Comparison of ENCODE assay signal across 1 cellular context in the genomic region with DNA sequence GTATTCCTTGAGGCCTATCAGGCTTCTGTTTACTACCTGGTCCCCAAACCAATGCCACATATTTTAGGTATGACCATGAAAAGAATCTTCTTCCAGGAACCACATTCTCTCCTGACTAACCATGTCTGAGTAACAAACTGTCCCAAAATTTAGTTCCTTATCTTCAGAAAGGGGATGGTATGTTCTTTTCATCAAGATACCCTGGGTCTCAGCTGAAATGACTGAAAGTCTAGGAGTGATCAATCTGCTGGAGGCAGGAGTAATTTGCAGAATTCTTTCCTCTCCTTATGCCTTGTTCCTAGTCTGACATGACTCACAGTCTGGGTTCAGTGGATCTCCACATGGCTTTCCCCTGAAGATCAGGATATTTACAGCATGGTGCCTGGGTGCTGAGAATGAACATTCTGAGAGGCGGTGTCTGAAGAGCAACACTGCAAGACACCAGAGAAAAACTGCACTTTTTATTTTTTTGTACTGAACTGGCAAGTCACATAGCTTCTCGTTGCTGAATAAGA.
TF ChIP-seq lines count a peak whose summit lies in the region.

No MANE protein-coding gene starts in this region.

TF ChIP-seq in SK-N-SH treated with all-trans-retinoic acid at 6 μM for 48 hours, 23 proteins besides CTCF, POLR2A, EP300 and RAD21 (continued from another document):
- TF ChIP-seq, protein P1, sequence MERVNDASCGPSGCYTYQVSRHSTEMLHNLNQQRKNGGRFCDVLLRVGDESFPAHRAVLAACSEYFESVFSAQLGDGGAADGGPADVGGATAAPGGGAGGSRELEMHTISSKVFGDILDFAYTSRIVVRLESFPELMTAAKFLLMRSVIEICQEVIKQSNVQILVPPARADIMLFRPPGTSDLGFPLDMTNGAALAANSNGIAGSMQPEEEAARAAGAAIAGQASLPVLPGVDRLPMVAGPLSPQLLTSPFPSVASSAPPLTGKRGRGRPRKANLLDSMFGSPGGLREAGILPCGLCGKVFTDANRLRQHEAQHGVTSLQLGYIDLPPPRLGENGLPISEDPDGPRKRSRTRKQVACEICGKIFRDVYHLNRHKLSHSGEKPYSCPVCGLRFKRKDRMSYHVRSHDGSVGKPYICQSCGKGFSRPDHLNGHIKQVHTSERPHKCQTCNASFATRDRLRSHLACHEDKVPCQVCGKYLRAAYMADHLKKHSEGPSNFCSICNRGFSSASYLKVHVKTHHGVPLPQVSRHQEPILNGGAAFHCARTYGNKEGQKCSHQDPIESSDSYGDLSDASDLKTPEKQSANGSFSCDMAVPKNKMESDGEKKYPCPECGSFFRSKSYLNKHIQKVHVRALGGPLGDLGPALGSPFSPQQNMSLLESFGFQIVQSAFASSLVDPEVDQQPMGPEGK (CRISPR knock-in tag; IDR thresholded peaks at IDR 0.05; ENCODE audit: borderline replicate concordance) = no peak
- TF ChIP-seq ISL1 (CRISPR knock-in tag; IDR thresholded peaks at IDR 0.05) = no peak
